In the genomic region with DNA sequence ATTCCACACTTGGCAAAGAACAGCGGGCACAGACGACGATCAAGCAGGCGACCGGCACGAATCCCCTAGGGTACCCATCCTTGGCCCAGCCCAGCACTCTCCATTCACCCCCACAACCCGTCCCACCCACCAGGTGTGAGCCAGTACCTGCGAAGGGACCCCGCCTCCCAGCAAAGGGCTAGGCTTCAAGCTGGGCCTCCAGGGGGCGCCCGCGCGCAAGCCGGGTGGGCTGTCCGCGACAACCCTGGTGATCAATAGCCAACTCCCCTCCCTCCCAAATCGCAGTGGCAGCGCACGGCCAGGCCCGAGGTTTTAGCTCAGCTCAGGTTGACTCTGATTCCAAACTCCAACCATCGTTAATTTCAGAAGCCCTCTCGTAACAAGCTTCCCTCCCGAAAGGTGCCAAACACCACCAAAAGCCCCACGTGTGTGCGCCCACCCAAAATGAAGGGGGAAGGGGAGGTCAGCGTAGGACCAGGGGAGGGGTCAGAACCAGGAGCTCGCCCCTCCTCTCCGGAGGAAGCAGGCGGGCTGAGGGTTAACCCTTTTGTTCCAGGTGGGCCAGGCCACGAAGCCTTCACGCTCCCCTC, we compare ENCODE assay signal across 8 cellular contexts. TPM values are rescaled to one million over a fixed set of nuclear protein-coding genes. Genes with fewer than 3 reads are reported as not detected.
DNase-seq lines count a peak whose midpoint lies in the region; ATAC-seq and TF ChIP-seq lines count a peak whose summit lies in the region.

No MANE protein-coding gene starts in this region.

- TF ChIP-seq CTCF in A673 (conservative IDR thresholded peaks at IDR 0.05; ENCODE audit: low read depth, low read length) (peak; percentile 99), neural cell (IDR thresholded peaks at IDR 0.05; ENCODE audit: poor library complexity, severe bottlenecking) (peak; percentile 94), stomach (IDR thresholded peaks at IDR 0.05) (peak in 5 of 7 experiments; percentile 48 to 76 (median 63))

- intact Hi-C loops in A673 (cut with micrococcal nuclease; ENCODE audit: unreplicated experiment) = loop anchor here (2.0 to 10.0 kb wide), 4 partner anchors 98 to 283 kb away; no protein-coding TSS in a partner anchor
- intact Hi-C loops in stomach (cut with DNase I; ENCODE audit: low total_unique reads) = no loop called here

- POLR2A ChIA-PET in A673 (lab: Charles Lee; ENCODE audit: low non-redundant PET) = no interaction called here

- DNase-seq in A673 (ENCODE audit: low spot score) (peak; percentile 82), NCI-H748 (lab: John Stamatoyannopoulos, UW; ENCODE audit: unreplicated experiment) (peak; percentile 77), activated T-cell treated with anti-CD3 and anti-CD28 coated beads for 4 hours (peak; percentile 29), stomach (peak; percentile 72)

- H3K4me3 ChIP-seq in A673 (ENCODE audit: low read depth, low read length, poor library complexity, severe bottlenecking) (peak overlapping the region; percentile 74), neural cell (ENCODE audit: low read length) (peak overlapping the region; percentile 71), stomach (peak overlapping the region; percentile 37 to 60 (median 40))

- peaks cover 40% of the 10 kb centered on the region for H3K79me2 ChIP-seq in neural cell (replicated peaks; ENCODE audit: insufficient read depth, low read length)

- H3K4me2 ChIP-seq in neural cell (ENCODE audit: low read length) = peak overlapping the region; percentile 77

- H3F3A ChIP-seq in neural cell (ENCODE audit: insufficient read depth, low read length, poor library complexity, severe bottlenecking) = no peaks in the 10 kb centered on the region

- H3K27me3 ChIP-seq in A673 (replicated peaks; ENCODE audit: insufficient read depth, low read depth, low read length, poor library complexity) (no peaks in the 10 kb centered on the region), neural cell (ENCODE audit: insufficient read depth, low read depth, low read length) (peaks cover 25% of the 10 kb centered on the region), stomach (peaks cover 15 to 58% (median 30%) of the 10 kb centered on the region in 3 donors)

- H3K27ac ChIP-seq in A673 (ENCODE audit: low read depth, low read length, poor library complexity, severe bottlenecking) = peak overlapping the region; percentile 89
- H3K27ac ChIP-seq in neural cell (ENCODE audit: low read length) = no peak overlapping the region
- H3K27ac ChIP-seq in stomach = no peak overlapping the region

- H3K4me1 ChIP-seq in A673 (ENCODE audit: insufficient read depth, low read length, poor library complexity, severe bottlenecking) (peaks cover 40% of the 10 kb centered on the region), stomach (peaks cover 19 to 31% (median 27%) of the 10 kb centered on the region in 4 donors)

- TF ChIP-seq EP300 in neural cell (conservative IDR thresholded peaks at IDR 0.05; ENCODE audit: poor library complexity, severe bottlenecking) = peak; percentile 10
- TF ChIP-seq EP300 in stomach (IDR thresholded peaks at IDR 0.05) = no peak

- H3K9me2 ChIP-seq in neural cell (ENCODE audit: insufficient read depth, low read length) = no peaks in the 10 kb centered on the region

- no peak overlapping the region for H2AFZ ChIP-seq in neural cell (ENCODE audit: low read depth, low read length)

- no peaks in the 10 kb centered on the region for H3K36me3 ChIP-seq in A673 (ENCODE audit: insufficient read depth, low read length, poor library complexity, severe bottlenecking)
- no peaks in the 10 kb centered on the region for H3K36me3 ChIP-seq in neural cell (ENCODE audit: insufficient read depth, low read length)
- no peaks in the 10 kb centered on the region for H3K36me3 ChIP-seq in stomach

- H4K20me1 ChIP-seq in neural cell (ENCODE audit: insufficient read depth) = no peaks in the 10 kb centered on the region

- H3K9ac ChIP-seq in neural cell (ENCODE audit: low read length) = peak overlapping the region; percentile 53

- H3K9me3 ChIP-seq in A673 (ENCODE audit: low read depth, low read length, poor library complexity, severe bottlenecking) (no peaks in the 10 kb centered on the region), neural cell (ENCODE audit: low read length) (no peaks in the 10 kb centered on the region), stomach (no peaks in the 10 kb centered on the region)

- ATAC-seq in GM19468 (IDR thresholded peaks at IDR 0.05; ENCODE audit: extremely low read depth, unreplicated experiment) (peak; percentile 26), esophagus mucosa (peak; percentile 59), HG03196 (IDR thresholded peaks at IDR 0.05; ENCODE audit: unreplicated experiment) (no peak)

- BruUV-seq in A673 (replicated peaks; lab: Mats Ljungman, UMichigan) = no TSS peak

- 1% methylated on average over 20 to 31 of the region's 31 CpGs for WGBS in stomach, 5 donors

- no peak for TF ChIP-seq POLR2A in stomach (IDR thresholded peaks at IDR 0.05)

- TF ChIP-seq RAD21 in neural cell (conservative IDR thresholded peaks at IDR 0.05) = peak; percentile 72

- CTCF ChIA-PET in A673 (lab: Charles Lee) = interaction anchor here (0.6 to 1.5 kb wide), 5 partner anchors 31 to 283 kb away, joined by 3 to 6 read pairs (median 4); no protein-coding TSS in a partner anchor

TF ChIP-seq in neural cell, 6 proteins besides CTCF, POLR2A, EP300 and RAD21:
- no peak for TF ChIP-seq TAF1 (IDR thresholded peaks at IDR 0.05; ENCODE audit: low read depth)
- TF ChIP-seq POLR2AphosphoS5 (IDR thresholded peaks at IDR 0.05) = peak; percentile 35
- TF ChIP-seq, protein P1, sequence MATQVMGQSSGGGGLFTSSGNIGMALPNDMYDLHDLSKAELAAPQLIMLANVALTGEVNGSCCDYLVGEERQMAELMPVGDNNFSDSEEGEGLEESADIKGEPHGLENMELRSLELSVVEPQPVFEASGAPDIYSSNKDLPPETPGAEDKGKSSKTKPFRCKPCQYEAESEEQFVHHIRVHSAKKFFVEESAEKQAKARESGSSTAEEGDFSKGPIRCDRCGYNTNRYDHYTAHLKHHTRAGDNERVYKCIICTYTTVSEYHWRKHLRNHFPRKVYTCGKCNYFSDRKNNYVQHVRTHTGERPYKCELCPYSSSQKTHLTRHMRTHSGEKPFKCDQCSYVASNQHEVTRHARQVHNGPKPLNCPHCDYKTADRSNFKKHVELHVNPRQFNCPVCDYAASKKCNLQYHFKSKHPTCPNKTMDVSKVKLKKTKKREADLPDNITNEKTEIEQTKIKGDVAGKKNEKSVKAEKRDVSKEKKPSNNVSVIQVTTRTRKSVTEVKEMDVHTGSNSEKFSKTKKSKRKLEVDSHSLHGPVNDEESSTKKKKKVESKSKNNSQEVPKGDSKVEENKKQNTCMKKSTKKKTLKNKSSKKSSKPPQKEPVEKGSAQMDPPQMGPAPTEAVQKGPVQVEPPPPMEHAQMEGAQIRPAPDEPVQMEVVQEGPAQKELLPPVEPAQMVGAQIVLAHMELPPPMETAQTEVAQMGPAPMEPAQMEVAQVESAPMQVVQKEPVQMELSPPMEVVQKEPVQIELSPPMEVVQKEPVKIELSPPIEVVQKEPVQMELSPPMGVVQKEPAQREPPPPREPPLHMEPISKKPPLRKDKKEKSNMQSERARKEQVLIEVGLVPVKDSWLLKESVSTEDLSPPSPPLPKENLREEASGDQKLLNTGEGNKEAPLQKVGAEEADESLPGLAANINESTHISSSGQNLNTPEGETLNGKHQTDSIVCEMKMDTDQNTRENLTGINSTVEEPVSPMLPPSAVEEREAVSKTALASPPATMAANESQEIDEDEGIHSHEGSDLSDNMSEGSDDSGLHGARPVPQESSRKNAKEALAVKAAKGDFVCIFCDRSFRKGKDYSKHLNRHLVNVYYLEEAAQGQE (IDR thresholded peaks at IDR 0.05; ENCODE audit: borderline replicate concordance) = no peak
- no peak for TF ChIP-seq EZH2 (IDR thresholded peaks at IDR 0.05; ENCODE audit: borderline replicate concordance, insufficient read depth, low read length, poor library complexity, severe bottlenecking)
- TF ChIP-seq SMC3 (conservative IDR thresholded peaks at IDR 0.05; ENCODE audit: poor library complexity) = peak; percentile 78
- TF ChIP-seq MXI1 (conservative IDR thresholded peaks at IDR 0.05; ENCODE audit: poor library complexity, severe bottlenecking) = peak; percentile 47

RNA-seq across cellular contexts. Expression of a gene that starts 2.1 kb away (rescaled TPM):
- 17.7 and 18.4 TPM in 2 replicates for total RNA-seq in A673 (2021)
- total RNA-seq in esophagus mucosa = 0.44 TPM
- polyA plus RNA-seq in neural cell = 1.1 and 1.4 TPM in 2 replicates
- polyA minus RNA-seq in neural cell = 1.5 and 2.3 TPM in 2 replicates
- 1 to 10 TPM in 2 of 5 donors, under 1 TPM in 1, not detected in 2; under 0.01 to 2.8 (median 1.2) TPM for total RNA-seq in stomach
- under 1 TPM in 1 of 3 donors, not detected in 2; 0.23 TPM for polyA plus RNA-seq in stomach

RNA-seq across cellular contexts. Expression of a gene that starts 32.0 kb away (rescaled TPM):
- total RNA-seq in A673 (2021) (31.2 and 34.8 TPM in 2 replicates), esophagus mucosa (29.3 TPM), stomach (10 to 100 TPM; 10.7 to 58.9 (median 32.7) TPM)
- polyA plus RNA-seq in neural cell (56.1 and 63.1 TPM in 2 replicates), stomach (1 to 10 TPM; 3.2 to 5.5 (median 5.2) TPM)
- 212 and 222 TPM in 2 replicates for polyA minus RNA-seq in neural cell

Comparison
In these comparisons a context has a peak if more than half of its experiments do, and no peak if none do; other contexts are left out.
1. DNase-seq: peak in every context shown above with its lines; median percentile 82 in A673; 77 in NCI-H748; 72 in stomach; 29 in activated T-cell treated with anti-CD3 and anti-CD28 coated beads for 4 hours.